ENCODE assay signal across 8 cellular contexts in genomic region chr19:29966142-29966541, GRCh38. TPM values are rescaled to one million over a fixed set of nuclear protein-coding genes. Genes with fewer than 3 reads are reported as not detected.
DNase-seq lines count a peak whose midpoint lies in the region; ATAC-seq, FAIRE-seq and TF ChIP-seq lines count a peak whose summit lies in the region.
"Not testable (repeated sequence)": the region's sequence is repeated elsewhere in the genome, so short reads cannot be mapped to it uniquely, and the experiment has no call there.

No MANE protein-coding gene starts in this region.

- TF ChIP-seq RAD21 in A549 (conservative IDR thresholded peaks at IDR 0.05 in 1 of 2, IDR thresholded peaks at IDR 0.05 in 1 of 2); K562 (CRISPR knock-in tag; conservative IDR thresholded peaks at IDR 0.05 in 1 of 2, IDR thresholded peaks at IDR 0.05 in 1 of 2): not testable (repeated sequence)

- POLR2A ChIA-PET in A549 (lab: Yijun Ruan, JAX), result interaction anchor here (0.9 kb wide), 1 partner anchor 24 kb away, joined by 3 read pairs; the partner anchor contains the start of gene URI1
- POLR2A ChIA-PET in K562 (lab: Yijun Ruan, JAX), result interaction anchor here (0.5 to 1.7 kb wide), 5 partner anchors 10 to 217 kb away, joined by 3 to 4 read pairs (median 3); no protein-coding TSS in a partner anchor

- 87% methylated on average over 3 of the region's 3 CpGs for WGBS in A549 (ENCODE audit: missing lambda C conversion rate)
- WGBS in GM23248 (ENCODE audit: low coverage in 1 of 2, low lambda C conversion rate in 2 of 2, missing lambda C conversion rate in 2 of 2), 2 experiments, result 54 to 69% methylated on average over 3 of the region's 3 CpGs
- 73% methylated on average over 3 of the region's 3 CpGs for WGBS in K562 (ENCODE audit: insufficient coverage, low coverage, missing lambda C conversion rate)
- WGBS in psoas muscle, 3 donors, result 50 to 74% (median 58%) methylated on average over 3 of the region's 3 CpGs

- not testable (repeated sequence) for H3K27ac ChIP-seq in A549; K562 (ENCODE audit: extremely low read depth, low read depth, low read length); keratinocyte (ENCODE audit: control insufficient read depth, insufficient read depth, low read length); psoas muscle; upper lobe of right lung
- H3K27ac ChIP-seq in GM23248, result peak overlapping the region; percentile 36
- H3K27ac ChIP-seq in Karpas-422 (ENCODE audit: low read length), result peak overlapping the region; percentile 61

- not testable (repeated sequence) for H3K9me3 ChIP-seq in A549; GM23248 (ENCODE audit: low read depth); Karpas-422 (ENCODE audit: low read length); K562 (replicated peaks; ENCODE audit: control insufficient read depth, insufficient read depth, low read depth, low read length); keratinocyte (ENCODE audit: control insufficient read depth, low read depth, low read length); psoas muscle; upper lobe of right lung

- ATAC-seq in A549 (peak in 1 of 2 experiments; percentile 53; a peak in 3 of 6 replicates), SK-N-SH treated with all-trans-retinoic acid at 6 μM for 48 hours (peak; percentile 27; the same call in 1 of the 3 replicates), K562 (peak; percentile 33; the same call in 2 of the 3 replicates), psoas muscle (peak in 3 of 4 donors; percentile 61 to 65 (median 64)), upper lobe of right lung (peak; percentile 30)

- not testable (repeated sequence) for TF ChIP-seq CTCF in A549 (IDR thresholded peaks at IDR 0.05); K562 (IDR thresholded peaks at IDR 0.05 in 2 of 3, conservative IDR thresholded peaks at IDR 0.05 in 1 of 3; ENCODE audit: insufficient read depth in 2 of 3, low read depth in 1 of 3, low read length in 3 of 3); keratinocyte (optimal IDR thresholded peaks at IDR 0.05 in 1 of 3, IDR thresholded peaks at IDR 0.05 in 1 of 3, conservative IDR thresholded peaks at IDR 0.05 in 1 of 3; ENCODE audit: extremely low read depth in 1 of 3, insufficient read depth in 2 of 3, low read length in 3 of 3); psoas muscle (IDR thresholded peaks at IDR 0.05); upper lobe of right lung (IDR thresholded peaks at IDR 0.05)

- H3K79me2 ChIP-seq in GM23248 (ENCODE audit: insufficient read depth) (peaks cover 100% of the 10 kb centered on the region), Karpas-422 (ENCODE audit: low read length) (peaks cover 98% of the 10 kb centered on the region), K562 (ENCODE audit: control insufficient read depth, insufficient read depth, low read length) (peaks cover 98% of the 10 kb centered on the region), keratinocyte (ENCODE audit: control insufficient read depth, insufficient read depth, low read length) (peaks cover 98% of the 10 kb centered on the region)

- H3K27me3 ChIP-seq in GM23248 (replicated peaks; ENCODE audit: insufficient read depth); Karpas-422 (ENCODE audit: low read length); K562 (ENCODE audit: control insufficient read depth in 2 of 2, insufficient read depth in 2 of 2, low read length in 2 of 2); keratinocyte (ENCODE audit: control insufficient read depth, extremely low read depth, insufficient read depth, low read length); psoas muscle (ENCODE audit: insufficient read depth in 3 of 3, low read length in 2 of 3); upper lobe of right lung: not testable (repeated sequence)

- H3K4me1 ChIP-seq in A549, result peaks cover 43% of the 10 kb centered on the region
- peaks cover 38% of the 10 kb centered on the region for H3K4me1 ChIP-seq in GM23248 (ENCODE audit: insufficient read depth)
- peaks cover 64% of the 10 kb centered on the region for H3K4me1 ChIP-seq in Karpas-422 (ENCODE audit: low read length)
- H3K4me1 ChIP-seq in K562 (replicated peaks in 1 of 2; ENCODE audit: control insufficient read depth in 2 of 2, insufficient read depth in 2 of 2, low read length in 2 of 2), result peaks cover 5 to 28% of the 10 kb centered on the region in 2 experiments; a peak in 4 of 5 replicates
- H3K4me1 ChIP-seq in keratinocyte (ENCODE audit: control insufficient read depth, extremely low read depth, insufficient read depth, low read length), result peaks cover 18% of the 10 kb centered on the region
- peaks cover 62% of the 10 kb centered on the region for H3K4me1 ChIP-seq in psoas muscle
- H3K4me1 ChIP-seq in upper lobe of right lung, result peaks cover 48% of the 10 kb centered on the region

- intact Hi-C loops in K562 (cut with micrococcal nuclease); psoas muscle (cut with DNase I); upper lobe of right lung (cut with DNase I): not testable (repeated sequence)

- not testable (repeated sequence) for FAIRE-seq in A549 (lab: Jason Lieb, UNC); K562 (lab: Jason Lieb, UNC); keratinocyte (lab: Jason Lieb, UNC)

- not testable (repeated sequence) for H3K9me1 ChIP-seq in K562 (ENCODE audit: control insufficient read depth, insufficient read depth, low read length); keratinocyte (ENCODE audit: control insufficient read depth, extremely low read depth, insufficient read depth, low read length)

- not testable (repeated sequence) for H2AFZ ChIP-seq in GM23248; Karpas-422 (ENCODE audit: low read length); K562 (ENCODE audit: low read depth, low read length); keratinocyte (ENCODE audit: control insufficient read depth, low read length)

- dilution Hi-C loops in keratinocyte (cut with MboI; ENCODE audit: extremely low pct_ligation_motif_present, low sequenced_read_pairs), result not testable (repeated sequence)

- H3K9me2 ChIP-seq in GM23248 (ENCODE audit: insufficient read depth); Karpas-422 (replicated peaks; ENCODE audit: insufficient read depth, low read length): not testable (repeated sequence)

- DNase-seq in A549 (ENCODE audit: low read depth in 1 of 2, low spot score in 1 of 2); GM23248; Karpas-422; K562 (ENCODE audit: extremely low read depth in 1 of 4, low spot score in 3 of 4); keratinocyte (ENCODE audit: low read depth, low spot score); psoas muscle; upper lobe of right lung: not testable (repeated sequence)

- BruUV-seq in K562 (replicated peaks; lab: Mats Ljungman, UMichigan), result not testable (repeated sequence)

- peaks cover 35% of the 10 kb centered on the region for H3F3A ChIP-seq in GM23248 (ENCODE audit: insufficient read depth)

- TF ChIP-seq POLR2A in A549 (IDR thresholded peaks at IDR 0.05; ENCODE audit: low read length); K562 (conservative IDR thresholded peaks at IDR 0.05): not testable (repeated sequence)

- not testable (repeated sequence) for H3K4me2 ChIP-seq in A549; K562 (ENCODE audit: insufficient read depth, low read length)
- peak overlapping the region; percentile 40 for H3K4me2 ChIP-seq in GM23248 (ENCODE audit: unreplicated experiment)
- H3K4me2 ChIP-seq in Karpas-422 (ENCODE audit: low read depth, low read length, poor library complexity, severe bottlenecking), result peak overlapping the region; percentile 44
- peak overlapping the region; percentile 43 for H3K4me2 ChIP-seq in keratinocyte (ENCODE audit: control insufficient read depth, extremely low read depth, insufficient read depth, low read depth, low read length)

- in situ Hi-C loops in GM23248 (cut with MboI); K562 (cut with MboI): not testable (repeated sequence)

- H3K4me3 ChIP-seq in A549; Karpas-422 (ENCODE audit: low read length); K562; keratinocyte (ENCODE audit: control insufficient read depth in 2 of 3, extremely low read depth in 1 of 3, insufficient read depth in 2 of 3, low read depth in 1 of 3, low read length in 3 of 3); psoas muscle; upper lobe of right lung: not testable (repeated sequence)
- peak overlapping the region; percentile 36 for H3K4me3 ChIP-seq in GM23248

- CTCF ChIA-PET in A549 (lab: Yijun Ruan, JAX), result interaction anchor here (0.6 to 3.5 kb wide), 30 partner anchors 10 to 704 kb away, joined by 3 to 19 read pairs (median 3); partner anchors contain the start of genes POP4 and URI1
- CTCF ChIA-PET in K562 (lab: Yijun Ruan, JAX; ENCODE audit: low intra/inter-chr PET ratio), result not testable (repeated sequence)

- H3K9ac ChIP-seq in GM23248; K562 (ENCODE audit: insufficient read depth in 1 of 2, low read depth in 2 of 2, low read length in 2 of 2); keratinocyte (ENCODE audit: control insufficient read depth, extremely low read depth, insufficient read depth, low read length): not testable (repeated sequence)
- peak overlapping the region; percentile 22; the same call in 1 of the 2 replicates for H3K9ac ChIP-seq in Karpas-422 (ENCODE audit: low read length)

- not testable (repeated sequence) for TF ChIP-seq EP300 in A549 (IDR thresholded peaks at IDR 0.05); K562 (IDR thresholded peaks at IDR 0.05; ENCODE audit: low read length)

- H4K20me1 ChIP-seq in GM23248 (ENCODE audit: insufficient read depth), result peaks cover 38% of the 10 kb centered on the region
- peaks cover 13% of the 10 kb centered on the region; the same call in 1 of the 2 replicates for H4K20me1 ChIP-seq in Karpas-422 (ENCODE audit: insufficient read depth, low read depth, low read length)
- H4K20me1 ChIP-seq in K562 (replicated peaks; ENCODE audit: control insufficient read depth, insufficient read depth, low read length), result peaks cover 37% of the 10 kb centered on the region; the same call in 1 of the 2 replicates
- H4K20me1 ChIP-seq in keratinocyte (ENCODE audit: control insufficient read depth, extremely low read depth, insufficient read depth, low read length), result peaks cover 15% of the 10 kb centered on the region

- not testable (repeated sequence) for H3K36me3 ChIP-seq in GM23248 (ENCODE audit: low read depth); Karpas-422 (ENCODE audit: insufficient read depth, low read length); K562 (ENCODE audit: control insufficient read depth, insufficient read depth, low read length); keratinocyte (ENCODE audit: control insufficient read depth in 2 of 2, extremely low read depth in 1 of 2, insufficient read depth in 2 of 2, low read length in 2 of 2); psoas muscle (ENCODE audit: insufficient read depth in 1 of 2, low read depth in 1 of 2); upper lobe of right lung

RNA-seq across cellular contexts. Expression of gene URI1, which starts 24.1 kb away (rescaled TPM):
- polyA plus RNA-seq in A549 (2011; rRNA removed) (157 and 228 TPM in 2 replicates), A549 (2017; fragmentation: RNase III; extraction: RNeasy Plus Mini Kit Qiagen cat#74134 plus additional on column Dnase treatment) (116 to 125 TPM (median 119 TPM) in 3 replicates), GM23248 (2016; fragmentation: Nextera tagmentation; extraction: Ambion mirVana) (16.2 and 19.2 TPM in 2 replicates), K562 (2011; rRNA removed) (71.8 and 83.5 TPM in 2 replicates), K562 (2014; fragmentation: Illumina TruSeq; extraction: Trizol) (67.9 and 78.2 TPM in 2 replicates), K562 (2014; fragmentation: Nextera tagmentation; extraction: Ambion mirVana) (10 to 100 TPM; 16.9 to 19.8 TPM), K562 (2014; rRNA removed) (50.6 and 56.7 TPM in 2 replicates), keratinocyte (62.5 to 98.6 TPM (median 66.9 TPM) in 3 replicates), psoas muscle (10 to 100 TPM; 37.6 to 85.5 (median 43.9) TPM)
- polyA plus RNA-seq in A549 (2012; cell fraction: cytosol; rRNA removed), result 49.3 and 63.3 TPM in 2 replicates
- polyA plus RNA-seq in A549 (2012; cell fraction: nucleus; rRNA removed), result 13.8 and 26.8 TPM in 2 replicates
- polyA minus RNA-seq in A549 (2011; rRNA and poly(A)+ RNA removed), result 112 and 125 TPM in 2 replicates
- total RNA-seq in GM23248 (2014; rRNA removed; shearing (Covaris generic)), result 58.1 and 58.6 TPM in 2 replicates
- total RNA-seq in Karpas-422 (2014; rRNA removed; shearing (Covaris generic); ENCODE audit: low replicate concordance), result 77.7 and 106 TPM in 2 replicates
- total RNA-seq in K562 (2011; cell fraction: chromatin; rRNA removed; ENCODE audit: low replicate concordance), result 23.1 and 114 TPM in 2 replicates
- 15.7 and 23.2 TPM in 2 replicates for total RNA-seq in K562 (2011; cell fraction: nucleolus; rRNA removed)
- total RNA-seq in K562 (2011; cell fraction: nucleoplasm; rRNA removed), result 37.5 and 49.5 TPM in 2 replicates
- total RNA-seq in K562 (2014; rRNA removed) (50.9 and 61.3 TPM in 2 replicates), K562 (2014; rRNA removed; fragmentation: Illumina TruSeq; extraction: Trizol) (87.4 and 99.1 TPM in 2 replicates), K562 (2015; rRNA removed; fragmentation: Illumina TruSeq; extraction: Trizol) (79.8 and 83.2 TPM in 2 replicates), K562 (2021) (61.5 and 63.9 TPM in 2 replicates), psoas muscle (10 to 100 TPM; 51.4 to 70.4 (median 61.2) TPM), upper lobe of right lung (45.1 TPM)
- 12.0 and 34.1 TPM in 2 replicates for polyA plus RNA-seq in K562 (2011; cell fraction: cytosol; rRNA removed)
- polyA plus RNA-seq in K562 (2011; cell fraction: nucleus; rRNA removed), result 44.6 and 76.9 TPM in 2 replicates
- polyA plus RNA-seq in K562 (2012), result 56.1 and 58.5 TPM in 2 replicates
- 190 and 200 TPM in 2 replicates for polyA minus RNA-seq in K562 (2011; rRNA and poly(A)+ RNA removed)
- 36.9 and 45.0 TPM in 2 replicates for polyA minus RNA-seq in K562 (2011; cell fraction: cytosol; rRNA and poly(A)+ RNA removed)
- 52.9 and 97.6 TPM in 2 replicates for polyA minus RNA-seq in K562 (2011; cell fraction: nucleus; rRNA and poly(A)+ RNA removed)
- polyA plus RNA-seq in keratinocyte (2011; ENCODE audit: low read depth), result 114 TPM
- 74.7 and 115 TPM in 2 replicates for polyA plus RNA-seq in keratinocyte (2011; cell fraction: cytosol; rRNA removed)
- 48.9 and 70.2 TPM in 2 replicates for polyA plus RNA-seq in keratinocyte (2011; cell fraction: nucleus; rRNA removed)
- 47.6 and 57.8 TPM in 2 replicates for polyA plus RNA-seq in keratinocyte (2012; ENCODE audit: low replicate concordance)
- 28.0 to 141 TPM (median 64.1 TPM) in 3 replicates for polyA minus RNA-seq in keratinocyte
- 64.7 TPM for polyA minus RNA-seq in keratinocyte (2011; cell fraction: cytosol; rRNA and poly(A)+ RNA removed)
- polyA minus RNA-seq in keratinocyte (2011; cell fraction: nucleus; rRNA and poly(A)+ RNA removed), result 27.9 and 56.8 TPM in 2 replicates
